1 cellular context compared by ENCODE assay signal in genomic region chr6:107604549-107604948, GRCh38.
TF ChIP-seq lines count a peak whose summit lies in the region.

No MANE protein-coding gene starts in this region.

TF ChIP-seq in H1, 55 proteins besides CTCF, POLR2A, EP300 and RAD21:
- TF ChIP-seq ATF2 (IDR thresholded peaks at IDR 0.05; ENCODE audit: low read length) = no peak
- TF ChIP-seq MAFK (IDR thresholded peaks at IDR 0.05; ENCODE audit: low read depth, low read length) = no peak
- no peak for TF ChIP-seq BCL11A (IDR thresholded peaks at IDR 0.05; ENCODE audit: low read depth in 2 of 2, low read length in 2 of 2)
- no peak for TF ChIP-seq RFX5 (IDR thresholded peaks at IDR 0.05; ENCODE audit: borderline replicate concordance, low read depth, low read length)
- TF ChIP-seq KDM5A (IDR thresholded peaks at IDR 0.05; ENCODE audit: low read length) = no peak
- no peak for TF ChIP-seq CHD2 (IDR thresholded peaks at IDR 0.05; ENCODE audit: low read length)
- TF ChIP-seq USF2 (IDR thresholded peaks at IDR 0.05; ENCODE audit: low read length) = no peak
- no peak for TF ChIP-seq BRCA1 (IDR thresholded peaks at IDR 0.05; ENCODE audit: low read depth, low read length)
- no peak for TF ChIP-seq JUN (IDR thresholded peaks at IDR 0.05; ENCODE audit: low read depth, low read length)
- TF ChIP-seq TAF1 (IDR thresholded peaks at IDR 0.05; ENCODE audit: low read depth, low read length) = no peak
